Comparison of ENCODE assay signal across 8 cellular contexts in the genomic region with DNA sequence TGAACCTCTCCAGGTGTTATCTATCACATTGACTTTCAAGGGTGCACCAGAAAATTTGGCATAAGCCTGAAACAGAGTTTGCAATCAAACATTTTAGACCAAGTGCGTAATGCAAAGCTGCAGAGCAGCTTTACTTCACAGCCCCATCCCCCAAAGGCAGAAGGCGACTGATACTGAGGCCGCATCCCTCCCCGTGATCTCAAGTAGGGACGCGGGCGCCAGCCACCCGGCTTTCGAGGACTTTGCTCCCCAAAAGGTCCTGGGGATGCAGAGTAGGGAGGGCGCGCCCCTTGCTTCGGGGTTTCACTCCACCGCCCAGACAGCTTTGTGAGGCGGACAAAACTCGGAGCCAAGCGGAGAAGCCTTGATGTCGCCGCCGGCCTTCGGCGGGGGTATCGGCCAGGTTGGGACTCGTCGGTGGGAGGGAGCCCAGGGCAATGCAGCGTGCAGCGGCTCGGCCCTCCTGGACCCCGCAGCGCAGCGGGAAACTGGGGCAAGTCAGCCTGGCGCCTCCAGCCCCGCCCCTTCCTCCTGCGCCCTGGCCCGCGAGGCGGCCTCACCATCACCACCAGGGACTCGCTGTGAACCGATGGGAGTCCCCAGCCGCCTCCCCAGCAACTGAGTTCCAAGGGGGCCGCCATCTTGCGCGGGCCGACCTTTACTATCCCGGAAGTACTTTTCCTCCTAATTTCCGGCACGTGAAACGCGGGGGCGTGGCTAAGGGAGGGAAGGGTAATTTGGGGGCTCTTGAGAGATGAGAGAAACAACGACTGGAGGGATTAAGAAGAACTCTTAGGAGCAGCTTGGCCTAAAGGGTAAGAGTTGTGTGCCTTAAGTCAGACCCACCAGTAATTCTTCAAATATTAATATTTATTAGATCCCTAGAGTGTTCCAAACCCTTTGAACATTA. TPM values are rescaled to one million over a fixed set of nuclear protein-coding genes. Genes with fewer than 3 reads are reported as not detected.
DNase-seq lines count a peak whose midpoint lies in the region; ATAC-seq and TF ChIP-seq lines count a peak whose summit lies in the region.

A gene with protein sequence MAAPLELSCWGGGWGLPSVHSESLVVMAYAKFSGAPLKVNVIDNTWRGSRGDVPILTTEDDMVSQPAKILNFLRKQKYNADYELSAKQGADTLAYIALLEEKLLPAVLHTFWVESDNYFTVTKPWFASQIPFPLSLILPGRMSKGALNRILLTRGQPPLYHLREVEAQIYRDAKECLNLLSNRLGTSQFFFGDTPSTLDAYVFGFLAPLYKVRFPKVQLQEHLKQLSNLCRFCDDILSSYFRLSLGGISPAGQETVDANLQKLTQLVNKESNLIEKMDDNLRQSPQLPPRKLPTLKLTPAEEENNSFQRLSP (minus strand): TSS at position 665 of the 910 bp plus-strand sequence. CDS start 24 bp downstream, at position 641.

- peaks cover 0 to 4% (median 0%) of the 10 kb centered on the region in 7 donors for H3K9me3 Mint-ChIP-seq in CD4-positive, CD25-positive, alpha-beta regulatory T cell
- H3K9me3 Mint-ChIP-seq in endodermal cell, result peaks cover 3% of the 10 kb centered on the region

- ATAC-seq in CD4-positive, CD25-positive, alpha-beta regulatory T cell (ENCODE audit: low read depth in 2 of 2), result peak; percentile 89 to 90
- ATAC-seq in GM19455 (IDR thresholded peaks at IDR 0.05; ENCODE audit: unreplicated experiment), result peak; percentile 79

- no peaks in the 10 kb centered on the region for H3K27me3 ChIP-seq in CD4-positive, CD25-positive, alpha-beta regulatory T cell (ENCODE audit: control insufficient read depth, insufficient read depth, low read length)
- peaks cover 16% of the 10 kb centered on the region for H3K27me3 ChIP-seq in endodermal cell (ENCODE audit: control insufficient read depth, insufficient read depth, low read length, poor library complexity, severe bottlenecking)

- peak within 1 kb of the TSS; percentile 83 for H3K4me3 ChIP-seq in CD4-positive, CD25-positive, alpha-beta regulatory T cell (ENCODE audit: low read depth, low read length)
- peak within 1 kb of the TSS; percentile 90 for H3K4me3 ChIP-seq in endodermal cell (ENCODE audit: low read length)

- H3K4me3 Mint-ChIP-seq in CD4-positive, CD25-positive, alpha-beta regulatory T cell, result peak within 1 kb of the TSS; percentile 84 to 99 (median 88)
- H3K4me3 Mint-ChIP-seq in endodermal cell, result peak within 1 kb of the TSS; percentile 84

- H3K4me1 ChIP-seq in CD4-positive, CD25-positive, alpha-beta regulatory T cell (ENCODE audit: control insufficient read depth, insufficient read depth, low read length, poor library complexity, severe bottlenecking), result peaks cover 22% of the 10 kb centered on the region
- H3K4me1 ChIP-seq in endodermal cell (ENCODE audit: control insufficient read depth, insufficient read depth, low read length), result no peaks in the 10 kb centered on the region

- peak within 1 kb of the TSS; percentile 76 for H3K9ac ChIP-seq in endodermal cell (ENCODE audit: extremely low read depth, low read length, poor library complexity, severe bottlenecking)

- peaks cover 5% of the 10 kb centered on the region for H3K27me3 Mint-ChIP-seq in CD4-positive, CD25-positive, alpha-beta regulatory T cell
- H3K27me3 Mint-ChIP-seq in endodermal cell (ENCODE audit: insufficient read depth), result peaks cover 18% of the 10 kb centered on the region

- DNase-seq in CD4-positive, CD25-positive, alpha-beta regulatory T cell, result peak; percentile 76 to 93 (median 82)
- DNase-seq in HPDE6-E6E7 (ENCODE audit: extremely low spot score) (peak; percentile 80), NOMO-1 treated with dmso at 0.1 percent for 144 hours (lab: John Stamatoyannopoulos, UW; ENCODE audit: unreplicated experiment) (peak; percentile 86), endodermal cell (peak; percentile 95), mesenteric fat pad (ENCODE audit: low spot score) (peak; percentile 90)
- peak; percentile 68 for DNase-seq in activated CD8-positive, alpha-beta memory T cell treated with anti-CD3 and anti-CD28 coated beads, Interleukin-2, amount 50 U/mL, for 1 hour (ENCODE audit: extremely low read depth)
- DNase-seq in stimulated activated CD8-positive, alpha-beta memory T cell treated with anti-CD3 and anti-CD28 coated beads, Interleukin-15, amount 100 ng/mL, for 1 hour (ENCODE audit: low read depth), result peak; percentile 74

- TF ChIP-seq CTCF in endodermal cell (conservative IDR thresholded peaks at IDR 0.05), result peak; percentile 38

- no peaks in the 10 kb centered on the region for H3K9me3 ChIP-seq in CD4-positive, CD25-positive, alpha-beta regulatory T cell (ENCODE audit: control insufficient read depth in 2 of 2, low read length in 2 of 2)
- no peaks in the 10 kb centered on the region for H3K9me3 ChIP-seq in endodermal cell (ENCODE audit: control insufficient read depth, low read length)

- H3K4me1 Mint-ChIP-seq in CD4-positive, CD25-positive, alpha-beta regulatory T cell, result peaks cover 12 to 41% (median 28%) of the 10 kb centered on the region in 4 donors
- H3K4me1 Mint-ChIP-seq in endodermal cell, result peaks cover 14% of the 10 kb centered on the region

- H3K27ac Mint-ChIP-seq in CD4-positive, CD25-positive, alpha-beta regulatory T cell, result peak within 1 kb of the TSS; percentile 91 to 95 (median 92)
- peak within 1 kb of the TSS; percentile 96 for H3K27ac Mint-ChIP-seq in endodermal cell

- H3K27ac ChIP-seq in CD4-positive, CD25-positive, alpha-beta regulatory T cell (ENCODE audit: insufficient read depth, low read length, poor library complexity, severe bottlenecking), result peak within 1 kb of the TSS; percentile 81
- peak within 1 kb of the TSS; percentile 62 for H3K27ac ChIP-seq in endodermal cell (ENCODE audit: low read depth, low read length)

- 0% methylated on average over 6 to 50 of the region's 50 CpGs for WGBS in endodermal cell (ENCODE audit: insufficient coverage in 1 of 2, insufficient read length in 1 of 2), 2 experiments

- H3K36me3 ChIP-seq in CD4-positive, CD25-positive, alpha-beta regulatory T cell (ENCODE audit: control insufficient read depth, insufficient read depth, low read length), result peaks cover 26% of the 10 kb centered on the region
- peaks cover 34% of the 10 kb centered on the region for H3K36me3 ChIP-seq in endodermal cell (ENCODE audit: control insufficient read depth, insufficient read depth, low read length)

- H3K36me3 Mint-ChIP-seq in CD4-positive, CD25-positive, alpha-beta regulatory T cell, result peaks cover 23% of the 10 kb centered on the region
- peaks cover 28% of the 10 kb centered on the region for H3K36me3 Mint-ChIP-seq in endodermal cell (ENCODE audit: low read depth)

RNA-seq across cellular contexts. Expression of the gene that starts here (rescaled TPM):
- total RNA-seq in CD4-positive, CD25-positive, alpha-beta regulatory T cell, result 18.1 TPM
- 1 to 10 TPM; 1.4 to 2.6 (median 2.5) TPM for polyA plus RNA-seq in CD4-positive, CD25-positive, alpha-beta regulatory T cell
- total RNA-seq in endodermal cell, result 10 to 100 TPM; 25.7 to 39.7 TPM
- polyA plus RNA-seq in endodermal cell (2013, experiment 1 of 2), result 18.2 TPM
- 18.3 TPM for polyA plus RNA-seq in endodermal cell (2013, experiment 2 of 2)
- total RNA-seq in mesenteric fat pad, result 13.0 TPM

Comparison
In these comparisons a context has a peak if more than half of its experiments do, and no peak if none do; other contexts are left out.
1. Peak in every context shown above with its lines: DNase-seq, ATAC-seq, H3K4me3 ChIP-seq and H3K27ac ChIP-seq.